ENCODE assay signal across 8 cellular contexts in the genomic region with DNA sequence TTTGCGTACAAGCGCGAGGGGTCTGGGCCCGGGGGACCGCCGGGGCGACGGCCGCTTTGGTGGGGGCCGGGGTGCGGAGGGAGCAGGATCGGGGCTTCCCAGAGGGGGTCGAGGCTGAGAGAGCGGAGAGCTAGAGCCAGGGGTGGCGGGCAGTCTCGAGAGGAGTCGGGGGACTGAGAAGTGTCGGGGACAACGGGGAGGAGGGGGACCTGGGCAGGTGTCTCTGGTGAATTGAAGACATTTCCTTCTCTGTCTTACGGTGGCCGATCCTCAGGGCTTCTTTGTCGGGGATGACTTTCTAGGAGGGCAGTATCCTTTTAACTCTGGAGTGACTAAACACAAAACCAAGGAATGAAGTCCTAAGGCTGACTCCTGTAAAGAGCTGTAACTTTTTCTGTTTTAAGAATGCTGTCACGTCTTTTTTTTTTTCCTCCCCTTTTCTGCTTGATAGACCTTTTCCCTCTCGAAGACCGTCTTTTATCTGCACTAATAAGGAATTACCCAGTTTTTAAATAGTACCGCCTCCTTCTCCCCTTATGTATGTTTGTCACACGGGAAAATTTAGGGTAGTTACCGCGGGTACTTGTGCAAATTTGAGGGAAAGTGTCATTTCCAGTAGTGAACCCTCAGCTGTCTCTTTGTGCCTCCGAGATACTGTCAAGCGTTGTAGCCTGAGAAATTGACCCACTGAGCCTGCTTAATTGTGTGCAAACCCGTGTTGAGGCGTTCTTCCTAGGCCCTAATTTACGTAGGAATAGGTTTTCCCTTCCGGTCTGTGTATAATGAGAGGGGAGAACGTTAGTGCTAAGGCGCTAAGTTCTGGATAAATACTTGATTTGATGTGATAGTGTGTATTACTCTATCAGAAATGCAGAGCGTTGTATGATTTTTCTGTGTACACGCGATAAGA. TPM values are rescaled to one million over a fixed set of nuclear protein-coding genes. Genes with fewer than 3 reads are reported as not detected.
DNase-seq lines count a peak whose midpoint lies in the region; ATAC-seq, FAIRE-seq and TF ChIP-seq lines count a peak whose summit lies in the region.

No MANE protein-coding gene starts in this region.

- TSS peak; percentile 57 for BruUV-seq in HepG2 (replicated peaks; lab: Mats Ljungman, UMichigan)

- CTCF ChIA-PET in HEK293 (lab: Yijun Ruan, JAX): interaction anchor here (0.6 to 1.2 kb wide), 3 partner anchors 10 to 1189 kb away, joined by 3 to 6 read pairs (median 4); no protein-coding TSS in a partner anchor
- CTCF ChIA-PET in HepG2 (lab: Yijun Ruan, JAX; ENCODE audit: low intra/inter-chr PET ratio, low total read pairs): no interaction called here

- peak overlapping the region; percentile 92 for H3K4me3 ChIP-seq in HEK293 (ENCODE audit: low read depth, low read length)
- H3K4me3 ChIP-seq in HepG2 (replicated peaks in 1 of 3; ENCODE audit: insufficient read depth in 1 of 3, low read depth in 2 of 3, low read length in 3 of 3): peak overlapping the region; percentile 88 to 92 (median 91)

- no peak for FAIRE-seq in HepG2 (lab: Jason Lieb, UNC)

- 1% methylated on average over 36 of the region's 40 CpGs for WGBS in HepG2 (ENCODE audit: low lambda C conversion rate)

- no peaks in the 10 kb centered on the region for H3K9me3 Mint-ChIP-seq in activated T-cell treated with anti-CD3 and anti-CD28 coated beads, Interleukin-2, amount 50 U/mL, for 24 hours

- H3K36me3 ChIP-seq in HEK293 (ENCODE audit: control insufficient read depth in 2 of 2, insufficient read depth in 1 of 2, low read length in 2 of 2) (no peaks in the 10 kb centered on the region; a peak in 1 of 3 replicates), HepG2 (replicated peaks in 1 of 2; ENCODE audit: control insufficient read depth in 1 of 2, insufficient read depth in 2 of 2, low read length in 2 of 2) (no peaks in the 10 kb centered on the region)

- no peak overlapping the region for H2AFZ ChIP-seq in HepG2 (ENCODE audit: low read length)

- no peaks in the 10 kb centered on the region; a peak in 1 of 5 replicates for H3K27me3 ChIP-seq in HepG2 (ENCODE audit: control insufficient read depth in 1 of 2, insufficient read depth in 2 of 2, low read length in 2 of 2)

- no peak for TF ChIP-seq RAD21 in HepG2 (CRISPR knock-in tag; IDR thresholded peaks at IDR 0.05)

- H4K20me1 ChIP-seq in HepG2 (ENCODE audit: insufficient read depth, low read length): peaks cover 19% of the 10 kb centered on the region

- peak; percentile 11 for DNase-seq in activated T-cell treated with anti-CD3 and anti-CD28 coated beads for 24 hours (ENCODE audit: low read depth)
- no peak for DNase-seq in activated T-cell treated with anti-CD3 and anti-CD28 coated beads, Interleukin-2, amount 50 U/mL, for 24 hours
- DNase-seq in NCI-H526 treated with DMSO at 0.1 percent for 48 hours (lab: John Stamatoyannopoulos, UW): peak; percentile 68
- no peak for DNase-seq in HepG2 (ENCODE audit: low spot score)
- DNase-seq in substantia nigra (lab: John Stamatoyannopoulos, UW): peak in 21 of 49 donors; percentile 7 to 69 (median 45)

- H3K79me2 ChIP-seq in HepG2 (ENCODE audit: insufficient read depth, low read length): peaks cover 47% of the 10 kb centered on the region

- intact Hi-C loops in HepG2 (cut with micrococcal nuclease; ENCODE audit: unreplicated experiment): loop anchor here (2.0 to 10.0 kb wide), 7 partner anchors 29 to 226 kb away; partner anchors contain the start of genes PLIN2 and RRAGA

- H3K27me3 Mint-ChIP-seq in activated T-cell treated with anti-CD3 and anti-CD28 coated beads, Interleukin-2, amount 50 U/mL, for 24 hours: no peaks in the 10 kb centered on the region

- H3K27ac Mint-ChIP-seq in activated T-cell treated with anti-CD3 and anti-CD28 coated beads, Interleukin-2, amount 50 U/mL, for 24 hours: no peak overlapping the region

- POLR2A ChIA-PET in HEK293 (lab: Yijun Ruan, JAX): interaction anchor here (0.5 to 2.0 kb wide), 14 partner anchors 10 to 182 kb away, joined by 3 to 14 read pairs (median 6); partner anchors contain the start of genes RPS6 and RRAGA
- POLR2A ChIA-PET in HepG2 (lab: Yijun Ruan, JAX): interaction anchor here (0.7 to 2.1 kb wide), 17 partner anchors 10 to 183 kb away, joined by 3 to 22 read pairs (median 5); partner anchors contain the start of genes ACER2, RPS6 and RRAGA

- peak overlapping the region; percentile 96 for H3K27ac ChIP-seq in HEK293 (ENCODE audit: extremely low read depth, low read depth, low read length)
- peak overlapping the region; percentile 94 for H3K27ac ChIP-seq in cingulate gyrus (ENCODE audit: low read depth, low read length)
- peak overlapping the region; percentile 94 for H3K27ac ChIP-seq in HepG2 (ENCODE audit: extremely low read length, insufficient read depth, low read length)
- H3K27ac ChIP-seq in substantia nigra (ENCODE audit: low read depth, low read length, poor library complexity, severe bottlenecking): peak overlapping the region; percentile 90

- H3K4me1 ChIP-seq in HEK293 (ENCODE audit: control insufficient read depth, insufficient read depth, low read length) (peaks cover 9% of the 10 kb centered on the region; the same call in 1 of the 2 replicates), HepG2 (ENCODE audit: insufficient read depth, low read length) (peaks cover 26% of the 10 kb centered on the region)

- H3K9me3 ChIP-seq in HEK293 (ENCODE audit: control insufficient read depth, insufficient read depth, low read depth, low read length) (no peaks in the 10 kb centered on the region), HepG2 (ENCODE audit: low read length) (no peaks in the 10 kb centered on the region)

- in situ Hi-C loops in HepG2 (cut with HindIII; ENCODE audit: extremely low pct_ligation_motif_present, low pct_unique_long_range_greater_than_20kb): no loop called here

- peak overlapping the region; percentile 83 for H3K4me2 ChIP-seq in HepG2 (ENCODE audit: low read depth, low read length)

- no peak for TF ChIP-seq POLR2A in HepG2 (IDR thresholded peaks at IDR 0.05; ENCODE audit: insufficient read depth in 1 of 2, low read depth in 2 of 2, low read length in 2 of 2)

- no peak for TF ChIP-seq CTCF in HEK293 (tag by site-specific recombination; IDR thresholded peaks at IDR 0.05)
- TF ChIP-seq CTCF in HepG2 (CRISPR knock-in tag; IDR thresholded peaks at IDR 0.05): no peak

- ATAC-seq in HepG2 (no peak; the same call in 1 of the 3 replicates), GM19467 (IDR thresholded peaks at IDR 0.05; ENCODE audit: unreplicated experiment) (no peak)

- H3K4me3 Mint-ChIP-seq in activated T-cell treated with anti-CD3 and anti-CD28 coated beads, Interleukin-2, amount 50 U/mL, for 24 hours: no peak overlapping the region

- TF ChIP-seq EP300 in HepG2 (IDR thresholded peaks at IDR 0.05; ENCODE audit: low read depth in 2 of 2, low read length in 2 of 2) (no peak), HepG2 (CRISPR knock-in tag; IDR thresholded peaks at IDR 0.05; ENCODE audit: borderline replicate concordance) (no peak)

- peaks cover 19% of the 10 kb centered on the region for H3K4me1 Mint-ChIP-seq in activated T-cell treated with anti-CD3 and anti-CD28 coated beads, Interleukin-2, amount 50 U/mL, for 24 hours (ENCODE audit: low read depth)

- H3K9ac ChIP-seq in HepG2 (ENCODE audit: insufficient read depth, low read depth, low read length): peak overlapping the region; percentile 93

- H3K36me3 Mint-ChIP-seq in activated T-cell treated with anti-CD3 and anti-CD28 coated beads, Interleukin-2, amount 50 U/mL, for 24 hours (ENCODE audit: low read depth): no peaks in the 10 kb centered on the region

TF ChIP-seq in HepG2, 621 proteins besides CTCF, POLR2A, EP300 and RAD21 (continues in another document):
- peak; percentile 22; the same call in 1 of the 2 replicates for TF ChIP-seq ZNF501 (CRISPR knock-in tag; IDR thresholded peaks at IDR 0.05)
- TF ChIP-seq HMGA1 (CRISPR knock-in tag; conservative IDR thresholded peaks at IDR 0.05): no peak
- TF ChIP-seq, protein P1, sequence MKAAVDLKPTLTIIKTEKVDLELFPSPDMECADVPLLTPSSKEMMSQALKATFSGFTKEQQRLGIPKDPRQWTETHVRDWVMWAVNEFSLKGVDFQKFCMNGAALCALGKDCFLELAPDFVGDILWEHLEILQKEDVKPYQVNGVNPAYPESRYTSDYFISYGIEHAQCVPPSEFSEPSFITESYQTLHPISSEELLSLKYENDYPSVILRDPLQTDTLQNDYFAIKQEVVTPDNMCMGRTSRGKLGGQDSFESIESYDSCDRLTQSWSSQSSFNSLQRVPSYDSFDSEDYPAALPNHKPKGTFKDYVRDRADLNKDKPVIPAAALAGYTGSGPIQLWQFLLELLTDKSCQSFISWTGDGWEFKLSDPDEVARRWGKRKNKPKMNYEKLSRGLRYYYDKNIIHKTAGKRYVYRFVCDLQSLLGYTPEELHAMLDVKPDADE (CRISPR knock-in tag; IDR thresholded peaks at IDR 0.05): no peak
- TF ChIP-seq HIVEP1 (CRISPR knock-in tag; IDR thresholded peaks at IDR 0.05): 0 out of 2 replicates have a peak, but pooled peaks have one; percentile 21
- TF ChIP-seq SAP130 (CRISPR knock-in tag; IDR thresholded peaks at IDR 0.05; ENCODE audit: low read depth): peak; percentile 27
- no peak for TF ChIP-seq IKZF4 (CRISPR knock-in tag; IDR thresholded peaks at IDR 0.05; ENCODE audit: borderline replicate concordance, low read depth, not compliant biosample characterization)

RNA-seq across cellular contexts. Expression of gene DENND4C, which starts 0.9 kb away (rescaled TPM):
- 27.2 and 37.8 TPM in 2 replicates for total RNA-seq in HepG2 (2016; rRNA removed; fragmentation: Illumina TruSeq; extraction: Trizol)
- total RNA-seq in HepG2 (2016; cell fraction: cytosol; rRNA removed; fragmentation: Illumina TruSeq; extraction: Trizol; ENCODE audit: low read depth): 9.8 and 10.5 TPM in 2 replicates
- 28.0 and 37.6 TPM in 2 replicates for total RNA-seq in HepG2 (2016; cell fraction: insoluble cytoplasmic fraction; rRNA removed; fragmentation: Illumina TruSeq; extraction: Trizol)
- 9.8 and 11.7 TPM in 2 replicates for total RNA-seq in HepG2 (2016; cell fraction: membrane; rRNA removed; fragmentation: Illumina TruSeq; extraction: Trizol)
- 48.3 and 57.3 TPM in 2 replicates for total RNA-seq in HepG2 (2016; cell fraction: nucleus; rRNA removed; fragmentation: Illumina TruSeq; extraction: Trizol)
- 18.0 and 19.1 TPM in 2 replicates for polyA plus RNA-seq in HepG2 (2011; rRNA removed)
- 7.4 and 12.2 TPM in 2 replicates for polyA plus RNA-seq in HepG2 (2011; cell fraction: cytosol; rRNA removed)
- polyA plus RNA-seq in HepG2 (2011; cell fraction: nucleus; rRNA removed): 14.8 and 19.2 TPM in 2 replicates
- 13.0 and 14.6 TPM in 2 replicates for polyA plus RNA-seq in HepG2 (2012)
- polyA plus RNA-seq in HepG2 (2016; cell fraction: cytosol; fragmentation: Illumina TruSeq; extraction: Trizol; ENCODE audit: low read depth): 0.53 and 0.61 TPM in 2 replicates
- polyA plus RNA-seq in HepG2 (2016; cell fraction: insoluble cytoplasmic fraction; fragmentation: Illumina TruSeq; extraction: Trizol; ENCODE audit: low read depth): 16.1 and 17.3 TPM in 2 replicates
- 1.4 and 2.2 TPM in 2 replicates for polyA plus RNA-seq in HepG2 (2016; cell fraction: membrane; fragmentation: Illumina TruSeq; extraction: Trizol; ENCODE audit: low read depth)
- 25.6 and 26.6 TPM in 2 replicates for polyA plus RNA-seq in HepG2 (2016; cell fraction: nucleus; fragmentation: Illumina TruSeq; extraction: Trizol; ENCODE audit: insufficient read depth, low read depth)
- polyA minus RNA-seq in HepG2 (2011; rRNA and poly(A)+ RNA removed; ENCODE audit: low replicate concordance): 16.1 and 17.5 TPM in 2 replicates
- polyA minus RNA-seq in HepG2 (2011; cell fraction: cytosol; rRNA and poly(A)+ RNA removed): 24.1 and 28.7 TPM in 2 replicates
- 136 and 155 TPM in 2 replicates for polyA minus RNA-seq in HepG2 (2011; cell fraction: nucleus; rRNA and poly(A)+ RNA removed)

Comparison
In these comparisons a context has a peak if more than half of its experiments do, and no peak if none do; other contexts are left out.
1. DNase-seq: peak in activated T-cell treated with anti-CD3 and anti-CD28 coated beads for 24 hours (single experiment) and NCI-H526 treated with DMSO at 0.1 percent for 48 hours (single experiment); none in activated T-cell treated with anti-CD3 and anti-CD28 coated beads, Interleukin-2, amount 50 U/mL, for 24 hours (single experiment) and HepG2 (single experiment).
2. Peak in every context shown above with its lines, with median percentiles within 50 percentile points of each other: H3K27ac ChIP-seq.